11 cellular contexts compared by ENCODE assay signal in genomic region chr1:3451994-3452865, GRCh38. TPM values are rescaled to one million over a fixed set of nuclear protein-coding genes. Genes with fewer than 3 reads are reported as not detected.
DNase-seq lines count a peak whose midpoint lies in the region; ATAC-seq and TF ChIP-seq lines count a peak whose summit lies in the region.
"Had no signal": no experiment of that assay in that cellular context is flagged by ENCODE, and none has a peak within 500 bp of the region (broad histone marks: within the 10 kb centered on the region; RNA-seq: fewer than 3 reads in every experiment).

No MANE protein-coding gene starts in this region.

- H3K27me3 Mint-ChIP-seq in chondrocyte (ENCODE audit: low read depth), result peaks cover 16% of the 10 kb centered on the region
- peaks cover 64% of the 10 kb centered on the region for H3K27me3 Mint-ChIP-seq in stimulated activated memory B cell treated with anti-CD40 and anti-IgM and Interleukin-4, amounts not matched to agents 10 μg/mL and 1 μg/mL and 100 μg/mL, for 72 hours

- no peak overlapping the region for H2AFZ ChIP-seq in Karpas-422 (ENCODE audit: low read length)

- H3K9ac ChIP-seq in NT2/D1 (ENCODE audit: insufficient read length, low read depth) (peak overlapping the region; percentile 50), Karpas-422 (ENCODE audit: low read length) (no peak overlapping the region)

- H3K36me3 Mint-ChIP-seq in chondrocyte (ENCODE audit: low read depth), result peaks cover 4% of the 10 kb centered on the region
- no peaks in the 10 kb centered on the region for H3K36me3 Mint-ChIP-seq in stimulated activated memory B cell treated with anti-CD40 and anti-IgM and Interleukin-4, amounts not matched to agents 10 μg/mL and 1 μg/mL and 100 μg/mL, for 72 hours

- H3K27ac Mint-ChIP-seq in chondrocyte (ENCODE audit: unreplicated experiment), result no peak overlapping the region
- H3K27ac Mint-ChIP-seq in stimulated activated memory B cell treated with anti-CD40 and anti-IgM and Interleukin-4, amounts not matched to agents 10 μg/mL and 1 μg/mL and 100 μg/mL, for 72 hours, result peak overlapping the region; percentile 44
- H3K27ac Mint-ChIP-seq: CD4-positive, alpha-beta T cell had no signal

- H3K4me3 ChIP-seq in NT2/D1 (ENCODE audit: insufficient read length, low read depth) (no peak overlapping the region), mucosa of descending colon (no peak overlapping the region), Karpas-422 (ENCODE audit: low read length) (no peak overlapping the region)
- H3K4me3 ChIP-seq: SK-N-MC had no signal

- peaks cover 3% of the 10 kb centered on the region for H3K4me1 Mint-ChIP-seq in chondrocyte (ENCODE audit: low read depth)
- H3K4me1 Mint-ChIP-seq in stimulated activated memory B cell treated with anti-CD40 and anti-IgM and Interleukin-4, amounts not matched to agents 10 μg/mL and 1 μg/mL and 100 μg/mL, for 72 hours, result peaks cover 6% of the 10 kb centered on the region

- H3K9me3 ChIP-seq in NT2/D1 (ENCODE audit: insufficient read depth, low read length) (no peaks in the 10 kb centered on the region), mucosa of descending colon (no peaks in the 10 kb centered on the region), Karpas-422 (ENCODE audit: low read length) (0 out of 2 replicates have a peak, but pooled peaks cover 3% of the 10 kb centered on the region)

- H3K4me1 ChIP-seq in NT2/D1 (ENCODE audit: insufficient read depth, insufficient read length), result peaks cover 22% of the 10 kb centered on the region
- H3K4me1 ChIP-seq in mucosa of descending colon (ENCODE audit: low read depth), result peaks cover 31% of the 10 kb centered on the region
- H3K4me1 ChIP-seq in Karpas-422 (ENCODE audit: low read length), result no peaks in the 10 kb centered on the region

- H3K9me2 ChIP-seq in Karpas-422 (replicated peaks; ENCODE audit: insufficient read depth, low read length), result no peaks in the 10 kb centered on the region

- no peak overlapping the region for H3K4me2 ChIP-seq in Karpas-422 (ENCODE audit: low read depth, low read length, poor library complexity, severe bottlenecking)

- ATAC-seq in mucosa of descending colon (no peak), GM19463 (IDR thresholded peaks at IDR 0.05; ENCODE audit: unreplicated experiment) (no peak)
- no peak for ATAC-seq in stimulated activated memory B cell treated with anti-CD40 and anti-IgM and Interleukin-4, amounts not matched to agents 10 μg/mL and 1 μg/mL and 100 μg/mL, for 72 hours

- no peak overlapping the region for H3K4me3 Mint-ChIP-seq in chondrocyte (ENCODE audit: unreplicated experiment)
- no peak overlapping the region for H3K4me3 Mint-ChIP-seq in stimulated activated memory B cell treated with anti-CD40 and anti-IgM and Interleukin-4, amounts not matched to agents 10 μg/mL and 1 μg/mL and 100 μg/mL, for 72 hours

- no peak for DNase-seq in NT2/D1 (ENCODE audit: low read depth, low spot score)
- peak; percentile 86 for DNase-seq in chondrocyte (ENCODE audit: low spot score)
- peak in 2 of 3 donors; percentile 31 to 48 for DNase-seq in mucosa of descending colon
- no peak for DNase-seq in Karpas-422
- DNase-seq in OCI-M2 (lab: John Stamatoyannopoulos, UW; ENCODE audit: unreplicated experiment), result no peak
- no peak for DNase-seq in stimulated activated naive CD4-positive, alpha-beta T cell (lab: John Stamatoyannopoulos, UW)
- DNase-seq: NCI-H1436 treated with DMSO at 0.1 percent for 48 hours had no signal

- H3K27ac ChIP-seq in Karpas-422 (ENCODE audit: low read length), result no peak overlapping the region
- H3K27ac ChIP-seq: SK-N-MC had no signal

- no peak for TF ChIP-seq CTCF in chondrocyte (IDR thresholded peaks at IDR 0.05)
- no peak for TF ChIP-seq CTCF in mucosa of descending colon (IDR thresholded peaks at IDR 0.05)

- H3K9me3 Mint-ChIP-seq in chondrocyte (ENCODE audit: low read depth), result peaks cover 11% of the 10 kb centered on the region
- peaks cover 9% of the 10 kb centered on the region for H3K9me3 Mint-ChIP-seq in stimulated activated memory B cell treated with anti-CD40 and anti-IgM and Interleukin-4, amounts not matched to agents 10 μg/mL and 1 μg/mL and 100 μg/mL, for 72 hours
- H3K9me3 Mint-ChIP-seq: CD4-positive, alpha-beta T cell had no signal

- H4K20me1 ChIP-seq in Karpas-422 (ENCODE audit: insufficient read depth, low read depth, low read length), result peaks cover 5% of the 10 kb centered on the region; the same call in 1 of the 2 replicates

- H3K27me3 ChIP-seq in NT2/D1 (ENCODE audit: insufficient read depth, insufficient read length) (peaks cover 6% of the 10 kb centered on the region), Karpas-422 (ENCODE audit: low read length) (no peaks in the 10 kb centered on the region)

- intact Hi-C loops in mucosa of descending colon (cut with DNase I, micrococcal nuclease), result loop anchor here in 1 of 2 donors (5.0 kb wide), 1 partner anchor 165 kb away; no protein-coding TSS in a partner anchor

- H3K36me3 ChIP-seq in NT2/D1 (ENCODE audit: insufficient read depth, insufficient read length, low read length), result no peaks in the 10 kb centered on the region
- no peaks in the 10 kb centered on the region for H3K36me3 ChIP-seq in mucosa of descending colon (ENCODE audit: low read depth)
- H3K36me3 ChIP-seq in Karpas-422 (ENCODE audit: insufficient read depth, low read length), result no peaks in the 10 kb centered on the region

- H3K79me2 ChIP-seq in Karpas-422 (ENCODE audit: low read length), result no peaks in the 10 kb centered on the region

RNA-seq across cellular contexts. Expression of gene ARHGEF16, which starts 2.2 kb away (rescaled TPM):
- total RNA-seq in chondrocyte (1.1 to 4.1 TPM (median 2.0 TPM) in 3 replicates), mucosa of descending colon (100 to 1,000 TPM in 1 of 3 donors, 10 to 100 TPM in 2; 51.2 to 101 (median 90.2) TPM)
- not detected in 2 replicates for total RNA-seq in Karpas-422 (2014; rRNA removed; shearing (Covaris generic); ENCODE audit: low replicate concordance)

Comparison
In these comparisons a context has a peak if more than half of its experiments do, and no peak if none do; other contexts are left out.
1. DNase-seq: peak in chondrocyte (single experiment) and mucosa of descending colon (2 of 3); none in NT2/D1 (single experiment), Karpas-422 (single experiment), OCI-M2 (single experiment) and stimulated activated naive CD4-positive, alpha-beta T cell (0 of 6).
2. RNA of gene ARHGEF16, which starts 2.2 kb away (total RNA-seq): 51.2 to 101 TPM in mucosa of descending colon; 1.1 to 4.1 TPM in chondrocyte and not detected in Karpas-422; every median in the first group is over 10 times any median in the second.